Comparison of ENCODE assay signal across 1 cellular context in genomic region chr17:3897731-3898130, GRCh38.
A peak's percentile ranks its signal among the peaks of the same experiment; 100 is the strongest.
TF ChIP-seq lines count a peak whose summit lies in the region.

No MANE protein-coding gene starts in this region.

TF ChIP-seq in K562, 482 proteins besides CTCF, POLR2A, EP300 and RAD21:
- TF ChIP-seq ZNF354B (CRISPR knock-in tag; IDR thresholded peaks at IDR 0.05) = no peak
- 0 out of 2 replicates have a peak, but pooled peaks have one; percentile 44 for TF ChIP-seq POLR2G (IDR thresholded peaks at IDR 0.05; ENCODE audit: low read depth, low read length)
